12 cellular contexts compared by ENCODE assay signal in genomic region chr4:56289934-56290333, GRCh38.
DNase-seq lines count a peak whose midpoint lies in the region; ATAC-seq and TF ChIP-seq lines count a peak whose summit lies in the region.
"Had no signal": no experiment of that assay in that cellular context is flagged by ENCODE, and none has a peak within 500 bp of the region (broad histone marks: within the 10 kb centered on the region; RNA-seq: fewer than 3 reads in every experiment).

No MANE protein-coding gene starts in this region.

- H3K9me3 Mint-ChIP-seq in stimulated activated naive CD8-positive, alpha-beta T cell treated with anti-CD3 and anti-CD28 coated beads, Interleukin-15, amount 100 ng/mL, for 72 hours, result peaks cover 4 to 8% of the 10 kb centered on the region in 2 donors
- H3K9me3 Mint-ChIP-seq in activated T-helper 1 cell treated with anti-CD3 and anti-CD28 coated beads, Interleukin-12 subunit alpha, Interleukin-12 subunit beta, Interleukin-2, Interleukin-4 antibody, amounts not matched to agents 30 ng/mL and 10 ng/mL and 1 ng/mL, durations not matched to agents 14 hours and 24 hours and 36 hours, result peaks cover 6% of the 10 kb centered on the region
- peaks cover 6% of the 10 kb centered on the region for H3K9me3 Mint-ChIP-seq in type B pancreatic cell

- DNase-seq in stimulated activated naive CD8-positive, alpha-beta T cell treated with anti-CD3 and anti-CD28 coated beads, Interleukin-15, amount 100 ng/mL, for 72 hours, result no peak
- no peak for DNase-seq in stimulated activated naive CD8-positive, alpha-beta T cell treated with anti-CD3 and anti-CD28 coated beads, Interleukin-15, Interleukin-2, amounts not matched to agents 100 U/mL and 50 U/mL, for 24 hours
- no peak for DNase-seq in activated T-helper 1 cell treated with anti-CD3 and anti-CD28 coated beads, Interleukin-12 subunit alpha, Interleukin-12 subunit beta, Interleukin-2, Interleukin-4 antibody, amounts not matched to agents 30 ng/mL and 10 ng/mL and 1 ng/mL, durations not matched to agents 14 hours and 24 hours and 36 hours (ENCODE audit: low spot score)
- DNase-seq in left colon (no peak), type B pancreatic cell (ENCODE audit: extremely low spot score, unreplicated experiment) (no peak), NCI-H1694 treated with DMSO at 0.1 percent for 48 hours (lab: John Stamatoyannopoulos, UW) (no peak)
- DNase-seq: activated naive CD4-positive, alpha-beta T cell treated with Interleukin-2 at 50 U/mL for 16 hours; heart right ventricle; WERI-Rb-1 had no signal

- no peak for TF ChIP-seq POLR2A in GM18505 (IDR thresholded peaks at IDR 0.05; ENCODE audit: borderline replicate concordance, extremely low read depth, insufficient read depth, insufficient read length)

- ATAC-seq in stimulated activated naive CD8-positive, alpha-beta T cell treated with anti-CD3 and anti-CD28 coated beads, Interleukin-15, amount 100 ng/mL, for 72 hours, result no peak
- no peak for ATAC-seq in stimulated activated naive CD8-positive, alpha-beta T cell treated with anti-CD3 and anti-CD28 coated beads, Interleukin-15, Interleukin-2, amounts not matched to agents 100 U/mL and 50 U/mL, for 24 hours
- peak; percentile 57 for ATAC-seq in left colon
- ATAC-seq in HG03159 (IDR thresholded peaks at IDR 0.05; ENCODE audit: unreplicated experiment), result no peak
- ATAC-seq in GM18505 (IDR thresholded peaks at IDR 0.05; ENCODE audit: unreplicated experiment), result no peak
- ATAC-seq: HCT116 had no signal

- H3K4me3 Mint-ChIP-seq in stimulated activated naive CD8-positive, alpha-beta T cell treated with anti-CD3 and anti-CD28 coated beads, Interleukin-15, amount 100 ng/mL, for 72 hours, result peak overlapping the region; percentile 2 to 21
- peak overlapping the region; percentile 21 for H3K4me3 Mint-ChIP-seq in activated T-helper 1 cell treated with anti-CD3 and anti-CD28 coated beads, Interleukin-12 subunit alpha, Interleukin-12 subunit beta, Interleukin-2, Interleukin-4 antibody, amounts not matched to agents 30 ng/mL and 10 ng/mL and 1 ng/mL, durations not matched to agents 14 hours and 24 hours and 36 hours
- peak overlapping the region; percentile 32 for H3K4me3 Mint-ChIP-seq in type B pancreatic cell

- intact Hi-C loops in activated T-helper 1 cell treated with anti-CD3 and anti-CD28 coated beads, Interleukin-12 subunit alpha, Interleukin-12 subunit beta, Interleukin-2, Interleukin-4 antibody, amounts not matched to agents 30 ng/mL and 10 ng/mL and 1 ng/mL, durations not matched to agents 14 hours and 24 hours and 36 hours (cut with micrococcal nuclease), result no loop called here
- intact Hi-C loops in left colon (cut with DNase I, micrococcal nuclease), result no loop called here

- H3K27ac Mint-ChIP-seq in stimulated activated naive CD8-positive, alpha-beta T cell treated with anti-CD3 and anti-CD28 coated beads, Interleukin-15, amount 100 ng/mL, for 72 hours, result peak overlapping the region; percentile 47 to 71
- H3K27ac Mint-ChIP-seq in activated T-helper 1 cell treated with anti-CD3 and anti-CD28 coated beads, Interleukin-12 subunit alpha, Interleukin-12 subunit beta, Interleukin-2, Interleukin-4 antibody, amounts not matched to agents 30 ng/mL and 10 ng/mL and 1 ng/mL, durations not matched to agents 14 hours and 24 hours and 36 hours, result no peak overlapping the region
- H3K27ac Mint-ChIP-seq in type B pancreatic cell, result peak overlapping the region; percentile 48

- H3K4me1 Mint-ChIP-seq in stimulated activated naive CD8-positive, alpha-beta T cell treated with anti-CD3 and anti-CD28 coated beads, Interleukin-15, amount 100 ng/mL, for 72 hours, result peaks cover 10% of the 10 kb centered on the region
- peaks cover 11% of the 10 kb centered on the region for H3K4me1 Mint-ChIP-seq in activated T-helper 1 cell treated with anti-CD3 and anti-CD28 coated beads, Interleukin-12 subunit alpha, Interleukin-12 subunit beta, Interleukin-2, Interleukin-4 antibody, amounts not matched to agents 30 ng/mL and 10 ng/mL and 1 ng/mL, durations not matched to agents 14 hours and 24 hours and 36 hours (ENCODE audit: low read depth)
- H3K4me1 Mint-ChIP-seq in type B pancreatic cell (ENCODE audit: unreplicated experiment), result peaks cover 9% of the 10 kb centered on the region

- no peak for TF ChIP-seq CTCF in type B pancreatic cell (conservative IDR thresholded peaks at IDR 0.05)

- H3K27me3 Mint-ChIP-seq in stimulated activated naive CD8-positive, alpha-beta T cell treated with anti-CD3 and anti-CD28 coated beads, Interleukin-15, amount 100 ng/mL, for 72 hours, result no peaks in the 10 kb centered on the region
- H3K27me3 Mint-ChIP-seq in activated T-helper 1 cell treated with anti-CD3 and anti-CD28 coated beads, Interleukin-12 subunit alpha, Interleukin-12 subunit beta, Interleukin-2, Interleukin-4 antibody, amounts not matched to agents 30 ng/mL and 10 ng/mL and 1 ng/mL, durations not matched to agents 14 hours and 24 hours and 36 hours (ENCODE audit: insufficient read depth), result peaks cover 12% of the 10 kb centered on the region
- H3K27me3 Mint-ChIP-seq in type B pancreatic cell, result no peaks in the 10 kb centered on the region

- no peaks in the 10 kb centered on the region for H3K36me3 Mint-ChIP-seq in activated T-helper 1 cell treated with anti-CD3 and anti-CD28 coated beads, Interleukin-12 subunit alpha, Interleukin-12 subunit beta, Interleukin-2, Interleukin-4 antibody, amounts not matched to agents 30 ng/mL and 10 ng/mL and 1 ng/mL, durations not matched to agents 14 hours and 24 hours and 36 hours (ENCODE audit: low read depth)
- peaks cover 9% of the 10 kb centered on the region for H3K36me3 Mint-ChIP-seq in type B pancreatic cell
